ENCODE assay signal across 7 cellular contexts in genomic region chr15:28322129-28322588, GRCh38. TPM values are rescaled to one million over a fixed set of nuclear protein-coding genes. Genes with fewer than 3 reads are reported as not detected.
DNase-seq lines count a peak whose midpoint lies in the region; ATAC-seq and TF ChIP-seq lines count a peak whose summit lies in the region.
"Not testable (repeated sequence)": the region's sequence is repeated elsewhere in the genome, so short reads cannot be mapped to it uniquely, and the experiment has no call there.

TSS of gene HERC2 (minus strand) at chr15:28322179. CDS start at chr15:28321433, 746 bp downstream.

- H3F3A ChIP-seq in OCI-LY1 (ENCODE audit: insufficient read depth, low read length), result not testable (repeated sequence)

- not testable (repeated sequence) for H2AFZ ChIP-seq in OCI-LY1 (ENCODE audit: low read length)

- H3K4me3 ChIP-seq in GM08714 (ENCODE audit: low read length) (peak within 1 kb of the TSS; percentile 69; the same call in 1 of the 2 replicates), OCI-LY1 (ENCODE audit: low read depth, low read length, poor library complexity, severe bottlenecking) (peak within 1 kb of the TSS; percentile 58), choroid plexus epithelial cell (ENCODE audit: low read depth, low read length) (peak within 1 kb of the TSS; percentile 46), cardiac muscle cell (peak within 1 kb of the TSS; percentile 36), mesodermal cell (ENCODE audit: extremely low read depth, insufficient read depth, low read length, poor library complexity, severe bottlenecking) (peak within 1 kb of the TSS; percentile 22), sigmoid colon (peak within 1 kb of the TSS in 3 of 4 donors; percentile 33 to 43 (median 41))

- H3K4me2 ChIP-seq in OCI-LY1 (ENCODE audit: low read length), result peak within 1 kb of the TSS; percentile 58; the same call in 1 of the 2 replicates

- DNase-seq in activated CD8-positive, alpha-beta memory T cell treated with anti-CD3 and anti-CD28 coated beads, Interleukin-2, amount 10 ng/mL, durations not matched to agents 7 days and 5 days; choroid plexus epithelial cell (ENCODE audit: low read depth); cardiac muscle cell (ENCODE audit: low read depth in 1 of 2, low spot score in 1 of 2); sigmoid colon: not testable (repeated sequence)

- CTCF ChIA-PET in activated CD8-positive, alpha-beta memory T cell treated with anti-CD3 and anti-CD28 coated beads, Interleukin-2, amount 10 ng/mL, durations not matched to agents 7 days and 5 days (lab: Charles Lee), result not testable (repeated sequence)

- intact Hi-C loops in sigmoid colon (cut with DNase I), result not testable (repeated sequence)

- not testable (repeated sequence) for H3K36me3 Mint-ChIP-seq in activated CD8-positive, alpha-beta memory T cell treated with anti-CD3 and anti-CD28 coated beads, Interleukin-2, amount 10 ng/mL, durations not matched to agents 7 days and 5 days

- not testable (repeated sequence) for H4K20me1 ChIP-seq in OCI-LY1 (ENCODE audit: insufficient read depth, low read length)

- not testable (repeated sequence) for TF ChIP-seq EP300 in sigmoid colon (IDR thresholded peaks at IDR 0.05)

- not testable (repeated sequence) for H3K79me2 ChIP-seq in OCI-LY1 (ENCODE audit: insufficient read depth, low read length)

- peak within 1 kb of the TSS; percentile 96 for H3K4me3 Mint-ChIP-seq in activated CD8-positive, alpha-beta memory T cell treated with anti-CD3 and anti-CD28 coated beads, Interleukin-2, amount 10 ng/mL, durations not matched to agents 7 days and 5 days

- TF ChIP-seq CTCF in OCI-LY1 (IDR thresholded peaks at IDR 0.05; ENCODE audit: low read length); choroid plexus epithelial cell (conservative IDR thresholded peaks at IDR 0.05; ENCODE audit: low read depth, low read length); cardiac muscle cell (IDR thresholded peaks at IDR 0.05; ENCODE audit: low read depth, low read length); sigmoid colon (IDR thresholded peaks at IDR 0.05): not testable (repeated sequence)

- peak within 1 kb of the TSS; percentile 54 for H3K27ac ChIP-seq in OCI-LY1 (ENCODE audit: low read depth, low read length, poor library complexity, severe bottlenecking)
- not testable (repeated sequence) for H3K27ac ChIP-seq in cardiac muscle cell; mesodermal cell (ENCODE audit: low read depth, low read length, severe bottlenecking)
- H3K27ac ChIP-seq in sigmoid colon, result peak within 1 kb of the TSS; percentile 51 to 58 (median 55)

- H3K9me3 Mint-ChIP-seq in activated CD8-positive, alpha-beta memory T cell treated with anti-CD3 and anti-CD28 coated beads, Interleukin-2, amount 10 ng/mL, durations not matched to agents 7 days and 5 days (ENCODE audit: low read depth), result not testable (repeated sequence)

- H3K27me3 ChIP-seq in OCI-LY1 (ENCODE audit: insufficient read depth, low read length); cardiac muscle cell; sigmoid colon: not testable (repeated sequence)

- H3K27ac Mint-ChIP-seq in activated CD8-positive, alpha-beta memory T cell treated with anti-CD3 and anti-CD28 coated beads, Interleukin-2, amount 10 ng/mL, durations not matched to agents 7 days and 5 days, result peak within 1 kb of the TSS; percentile 95

- H3K36me3 ChIP-seq in OCI-LY1 (ENCODE audit: insufficient read depth, low read length) (peaks cover 10% of the 10 kb centered on the region), mesodermal cell (ENCODE audit: control insufficient read depth, insufficient read depth, low read length) (peaks cover 11% of the 10 kb centered on the region), sigmoid colon (peaks cover 0 to 14% (median 0%) of the 10 kb centered on the region in 4 donors)
- not testable (repeated sequence) for H3K36me3 ChIP-seq in cardiac muscle cell

- H3K4me1 Mint-ChIP-seq in activated CD8-positive, alpha-beta memory T cell treated with anti-CD3 and anti-CD28 coated beads, Interleukin-2, amount 10 ng/mL, durations not matched to agents 7 days and 5 days, result not testable (repeated sequence)

- not testable (repeated sequence) for H3K4me1 ChIP-seq in OCI-LY1 (ENCODE audit: insufficient read depth, low read length, severe bottlenecking); cardiac muscle cell (ENCODE audit: low read depth); mesodermal cell (ENCODE audit: control insufficient read depth, insufficient read depth, low read length, poor library complexity, severe bottlenecking); sigmoid colon

- WGBS in mesodermal cell (ENCODE audit: insufficient coverage in 2 of 2), 2 experiments, result no CpG with 5 or more reads among the region's 52 CpGs
- WGBS in sigmoid colon, 2 donors, result no CpG with 5 or more reads among the region's 52 CpGs

- H3K9me2 ChIP-seq in OCI-LY1 (ENCODE audit: low read depth, low read length), result not testable (repeated sequence)

- H3K9ac ChIP-seq in OCI-LY1 (ENCODE audit: low read length), result peak within 1 kb of the TSS; percentile 45; the same call in 1 of the 2 replicates

- not testable (repeated sequence) for H3K9me3 ChIP-seq in OCI-LY1 (ENCODE audit: low read length); cardiac muscle cell (ENCODE audit: low read depth); mesodermal cell (ENCODE audit: control insufficient read depth, low read length); sigmoid colon

- TF ChIP-seq POLR2A in sigmoid colon (IDR thresholded peaks at IDR 0.05), result not testable (repeated sequence)

- not testable (repeated sequence) for H3K27me3 Mint-ChIP-seq in activated CD8-positive, alpha-beta memory T cell treated with anti-CD3 and anti-CD28 coated beads, Interleukin-2, amount 10 ng/mL, durations not matched to agents 7 days and 5 days

- ATAC-seq in activated CD8-positive, alpha-beta memory T cell treated with anti-CD3 and anti-CD28 coated beads, Interleukin-2, amount 10 ng/mL, durations not matched to agents 7 days and 5 days, result not testable (repeated sequence)

RNA-seq across cellular contexts. Expression of gene HERC2, which starts in this region (rescaled TPM):
- total RNA-seq in activated CD8-positive, alpha-beta memory T cell treated with anti-CD3 and anti-CD28 coated beads, Interleukin-2, amount 10 ng/mL, durations not matched to agents 7 days and 5 days, result 10 to 100 TPM; 41.6 to 42.9 TPM
- total RNA-seq in cardiac muscle cell (53.0 and 64.4 TPM in 2 replicates), sigmoid colon (10 to 100 TPM; 42.5 to 85.6 (median 52.5) TPM)
- polyA plus RNA-seq in cardiac muscle cell (37.7 and 39.7 TPM in 2 replicates), sigmoid colon (10 to 100 TPM; 11.1 to 36.9 (median 15.0) TPM)
- polyA plus RNA-seq in mesodermal cell (2013, experiment 1 of 2), result 29.9 TPM
- 20.9 TPM for polyA plus RNA-seq in mesodermal cell (2013, experiment 2 of 2)
